ENCODE assay signal across 20 cellular contexts in genomic region chr12:126362490-126362889, GRCh38.
DNase-seq lines count a peak whose midpoint lies in the region; ATAC-seq and TF ChIP-seq lines count a peak whose summit lies in the region.
"Had no signal": no experiment of that assay in that cellular context is flagged by ENCODE, and none has a peak within 500 bp of the region (broad histone marks: within the 10 kb centered on the region; RNA-seq: fewer than 3 reads in every experiment).

No MANE protein-coding gene starts in this region.

- TF ChIP-seq CTCF in astrocyte of the spinal cord (IDR thresholded peaks at IDR 0.05; ENCODE audit: low read depth, low read length) = no peak
- no peak for TF ChIP-seq CTCF in osteocyte (IDR thresholded peaks at IDR 0.05)
- no peak for TF ChIP-seq CTCF in transverse colon (IDR thresholded peaks at IDR 0.05)

- H3K9me3 ChIP-seq in transverse colon = no peaks in the 10 kb centered on the region
- H3K9me3 ChIP-seq: Caco-2 had no signal

- CTCF ChIA-PET in activated CD4-positive, alpha-beta T cell treated with anti-CD3 and anti-CD28 coated beads for 36 hours (lab: Charles Lee) = no interaction called here
- CTCF ChIA-PET in activated CD4-positive, alpha-beta T cell treated with anti-CD3 and anti-CD28 coated beads, Interleukin-2, amount 10 ng/mL, durations not matched to agents 7 days and 5 days (lab: Charles Lee) = no interaction called here

- no peaks in the 10 kb centered on the region for H3K36me3 ChIP-seq in transverse colon

- H3K27ac ChIP-seq in transverse colon = no peak overlapping the region

- H3K27me3 ChIP-seq in transverse colon = no peaks in the 10 kb centered on the region

- TF ChIP-seq POLR2A in transverse colon (IDR thresholded peaks at IDR 0.05) = no peak

- no peak for TF ChIP-seq EP300 in transverse colon (IDR thresholded peaks at IDR 0.05; ENCODE audit: low read depth)

- H3K4me3 Mint-ChIP-seq in activated CD4-positive, alpha-beta T cell treated with anti-CD3 and anti-CD28 coated beads for 36 hours = no peak overlapping the region
- H3K4me3 Mint-ChIP-seq in activated CD4-positive, alpha-beta T cell treated with anti-CD3 and anti-CD28 coated beads, Interleukin-2, amount 10 ng/mL, durations not matched to agents 7 days and 5 days = no peak overlapping the region
- H3K4me3 Mint-ChIP-seq in osteocyte (ENCODE audit: unreplicated experiment) = no peak overlapping the region
- no peak overlapping the region for H3K4me3 Mint-ChIP-seq in activated T-helper 1 cell treated with anti-CD3 and anti-CD28 coated beads, Interleukin-12 subunit alpha, Interleukin-12 subunit beta, Interleukin-2, Interleukin-4 antibody, amounts not matched to agents 30 ng/mL and 10 ng/mL and 1 ng/mL, durations not matched to agents 14 hours and 24 hours and 36 hours
- H3K4me3 Mint-ChIP-seq: CD4-positive, alpha-beta T cell had no signal

- peaks cover 4% of the 10 kb centered on the region for H3K27me3 Mint-ChIP-seq in activated CD4-positive, alpha-beta T cell treated with anti-CD3 and anti-CD28 coated beads for 36 hours
- no peaks in the 10 kb centered on the region for H3K27me3 Mint-ChIP-seq in activated CD4-positive, alpha-beta T cell treated with anti-CD3 and anti-CD28 coated beads, Interleukin-2, amount 10 ng/mL, durations not matched to agents 7 days and 5 days
- no peaks in the 10 kb centered on the region for H3K27me3 Mint-ChIP-seq in osteocyte (ENCODE audit: unreplicated experiment)
- H3K27me3 Mint-ChIP-seq in activated T-helper 1 cell treated with anti-CD3 and anti-CD28 coated beads, Interleukin-12 subunit alpha, Interleukin-12 subunit beta, Interleukin-2, Interleukin-4 antibody, amounts not matched to agents 30 ng/mL and 10 ng/mL and 1 ng/mL, durations not matched to agents 14 hours and 24 hours and 36 hours (ENCODE audit: insufficient read depth) = no peaks in the 10 kb centered on the region
- H3K27me3 Mint-ChIP-seq: CD4-positive, alpha-beta T cell had no signal

- peaks cover 2% of the 10 kb centered on the region for H3K4me1 Mint-ChIP-seq in activated CD4-positive, alpha-beta T cell treated with anti-CD3 and anti-CD28 coated beads for 36 hours
- H3K4me1 Mint-ChIP-seq in activated CD4-positive, alpha-beta T cell treated with anti-CD3 and anti-CD28 coated beads, Interleukin-2, amount 10 ng/mL, durations not matched to agents 7 days and 5 days = no peaks in the 10 kb centered on the region
- H3K4me1 Mint-ChIP-seq in osteocyte (ENCODE audit: unreplicated experiment) = no peaks in the 10 kb centered on the region
- H3K4me1 Mint-ChIP-seq in activated T-helper 1 cell treated with anti-CD3 and anti-CD28 coated beads, Interleukin-12 subunit alpha, Interleukin-12 subunit beta, Interleukin-2, Interleukin-4 antibody, amounts not matched to agents 30 ng/mL and 10 ng/mL and 1 ng/mL, durations not matched to agents 14 hours and 24 hours and 36 hours (ENCODE audit: low read depth) = no peaks in the 10 kb centered on the region

- H3K4me1 ChIP-seq in transverse colon = no peaks in the 10 kb centered on the region
- H3K4me1 ChIP-seq: Caco-2 had no signal

- intact Hi-C loops in activated CD4-positive, alpha-beta T cell treated with anti-CD3 and anti-CD28 coated beads for 36 hours (cut with DNase I, micrococcal nuclease) = no loop called here
- intact Hi-C loops in activated T-helper 1 cell treated with anti-CD3 and anti-CD28 coated beads, Interleukin-12 subunit alpha, Interleukin-12 subunit beta, Interleukin-2, Interleukin-4 antibody, amounts not matched to agents 30 ng/mL and 10 ng/mL and 1 ng/mL, durations not matched to agents 14 hours and 24 hours and 36 hours (cut with micrococcal nuclease) = no loop called here
- intact Hi-C loops in transverse colon (cut with DNase I; ENCODE audit: low total_unique reads) = no loop called here

- POLR2A ChIA-PET in activated CD4-positive, alpha-beta T cell treated with anti-CD3 and anti-CD28 coated beads for 36 hours (lab: Charles Lee) = no interaction called here
- POLR2A ChIA-PET in activated CD4-positive, alpha-beta T cell treated with anti-CD3 and anti-CD28 coated beads, Interleukin-2, amount 10 ng/mL, durations not matched to agents 7 days and 5 days (lab: Charles Lee) = no interaction called here

- in situ Hi-C loops in astrocyte of the spinal cord (cut with HindIII; ENCODE audit: low sequenced_read_pairs) (no loop called here), transverse colon (cut with MboI; ENCODE audit: low pct_ligation_motif_present in 1 of 4, low pct_unique_long_range_greater_than_20kb in 1 of 4, low sequenced_read_pairs in 3 of 4) (no loop called here)

- WGBS in transverse colon (ENCODE audit: low coverage in 1 of 2), 2 donors = 68 to 82% methylated on average over 5 of the region's 5 CpGs

- no peak for DNase-seq in activated CD4-positive, alpha-beta T cell treated with anti-CD3 and anti-CD28 coated beads for 36 hours
- no peak for DNase-seq in activated CD4-positive, alpha-beta T cell treated with anti-CD3 and anti-CD28 coated beads, Interleukin-2, amount 10 ng/mL, durations not matched to agents 7 days and 5 days
- DNase-seq in LHCN-M2 (ENCODE audit: low read depth) = peak; percentile 61
- DNase-seq in astrocyte of the spinal cord (ENCODE audit: low read depth, low spot score) = peak; percentile 34
- no peak for DNase-seq in stimulated activated CD4-positive, alpha-beta T cell treated with anti-CD3 and anti-CD28 coated beads, Interleukin-2, amount 100 ng/mL, for 48 hours
- no peak for DNase-seq in osteocyte (ENCODE audit: extremely low spot score, unreplicated experiment)
- no peak for DNase-seq in activated T-helper 1 cell treated with anti-CD3 and anti-CD28 coated beads, Interleukin-12 subunit alpha, Interleukin-12 subunit beta, Interleukin-2, Interleukin-4 antibody, amounts not matched to agents 30 ng/mL and 10 ng/mL and 1 ng/mL, durations not matched to agents 14 hours and 24 hours and 36 hours (ENCODE audit: low spot score)
- no peak for DNase-seq in transverse colon
- DNase-seq: 8988T; Caco-2; CD4-positive, alpha-beta T cell; DMS153; GF-D8; NCI-H1417 treated with DMSO at 0.1 percent for 48 hours; NCI-H1930; NCI-H345; NCI-H526 had no signal

- peak; percentile 39 for ATAC-seq in activated CD4-positive, alpha-beta T cell treated with anti-CD3 and anti-CD28 coated beads for 36 hours
- ATAC-seq: GM12878, K562, Right ventricle myocardium inferior had no signal

- no peaks in the 10 kb centered on the region for H3K9me3 Mint-ChIP-seq in activated CD4-positive, alpha-beta T cell treated with anti-CD3 and anti-CD28 coated beads for 36 hours (ENCODE audit: low read depth)
- H3K9me3 Mint-ChIP-seq in activated CD4-positive, alpha-beta T cell treated with anti-CD3 and anti-CD28 coated beads, Interleukin-2, amount 10 ng/mL, durations not matched to agents 7 days and 5 days = peaks cover 11% of the 10 kb centered on the region
- H3K9me3 Mint-ChIP-seq in osteocyte (ENCODE audit: unreplicated experiment) = peaks cover 71% of the 10 kb centered on the region
- peaks cover 25% of the 10 kb centered on the region for H3K9me3 Mint-ChIP-seq in activated T-helper 1 cell treated with anti-CD3 and anti-CD28 coated beads, Interleukin-12 subunit alpha, Interleukin-12 subunit beta, Interleukin-2, Interleukin-4 antibody, amounts not matched to agents 30 ng/mL and 10 ng/mL and 1 ng/mL, durations not matched to agents 14 hours and 24 hours and 36 hours

- no peak overlapping the region for H3K27ac Mint-ChIP-seq in activated CD4-positive, alpha-beta T cell treated with anti-CD3 and anti-CD28 coated beads for 36 hours
- no peak overlapping the region for H3K27ac Mint-ChIP-seq in activated CD4-positive, alpha-beta T cell treated with anti-CD3 and anti-CD28 coated beads, Interleukin-2, amount 10 ng/mL, durations not matched to agents 7 days and 5 days
- no peak overlapping the region for H3K27ac Mint-ChIP-seq in osteocyte (ENCODE audit: unreplicated experiment)
- H3K27ac Mint-ChIP-seq in activated T-helper 1 cell treated with anti-CD3 and anti-CD28 coated beads, Interleukin-12 subunit alpha, Interleukin-12 subunit beta, Interleukin-2, Interleukin-4 antibody, amounts not matched to agents 30 ng/mL and 10 ng/mL and 1 ng/mL, durations not matched to agents 14 hours and 24 hours and 36 hours = no peak overlapping the region
- H3K27ac Mint-ChIP-seq: CD4-positive, alpha-beta T cell had no signal

- H3K4me3 ChIP-seq in astrocyte of the spinal cord (ENCODE audit: low read depth, low read length) (no peak overlapping the region), transverse colon (no peak overlapping the region)
- H3K4me3 ChIP-seq: GM12878, K562 had no signal

- H3K36me3 Mint-ChIP-seq in activated CD4-positive, alpha-beta T cell treated with anti-CD3 and anti-CD28 coated beads for 36 hours (ENCODE audit: low read depth) = no peaks in the 10 kb centered on the region
- no peaks in the 10 kb centered on the region for H3K36me3 Mint-ChIP-seq in activated CD4-positive, alpha-beta T cell treated with anti-CD3 and anti-CD28 coated beads, Interleukin-2, amount 10 ng/mL, durations not matched to agents 7 days and 5 days (ENCODE audit: low read depth)
- H3K36me3 Mint-ChIP-seq in osteocyte (ENCODE audit: unreplicated experiment) = no peaks in the 10 kb centered on the region
- H3K36me3 Mint-ChIP-seq in activated T-helper 1 cell treated with anti-CD3 and anti-CD28 coated beads, Interleukin-12 subunit alpha, Interleukin-12 subunit beta, Interleukin-2, Interleukin-4 antibody, amounts not matched to agents 30 ng/mL and 10 ng/mL and 1 ng/mL, durations not matched to agents 14 hours and 24 hours and 36 hours (ENCODE audit: low read depth) = no peaks in the 10 kb centered on the region

Comparison
In these comparisons a context has a peak if more than half of its experiments do, and no peak if none do; other contexts are left out.
1. DNase-seq: peak in LHCN-M2 (single experiment) and astrocyte of the spinal cord (single experiment); none in activated CD4-positive, alpha-beta T cell treated with anti-CD3 and anti-CD28 coated beads for 36 hours (single experiment), activated CD4-positive, alpha-beta T cell treated with anti-CD3 and anti-CD28 coated beads, Interleukin-2, amount 10 ng/mL, durations not matched to agents 7 days and 5 days (single experiment), stimulated activated CD4-positive, alpha-beta T cell treated with anti-CD3 and anti-CD28 coated beads, Interleukin-2, amount 100 ng/mL, for 48 hours (0 of 2), osteocyte (single experiment), activated T-helper 1 cell treated with anti-CD3 and anti-CD28 coated beads, Interleukin-12 subunit alpha, Interleukin-12 subunit beta, Interleukin-2, Interleukin-4 antibody, amounts not matched to agents 30 ng/mL and 10 ng/mL and 1 ng/mL, durations not matched to agents 14 hours and 24 hours and 36 hours (single experiment) and transverse colon (single experiment).